In the genomic region with DNA sequence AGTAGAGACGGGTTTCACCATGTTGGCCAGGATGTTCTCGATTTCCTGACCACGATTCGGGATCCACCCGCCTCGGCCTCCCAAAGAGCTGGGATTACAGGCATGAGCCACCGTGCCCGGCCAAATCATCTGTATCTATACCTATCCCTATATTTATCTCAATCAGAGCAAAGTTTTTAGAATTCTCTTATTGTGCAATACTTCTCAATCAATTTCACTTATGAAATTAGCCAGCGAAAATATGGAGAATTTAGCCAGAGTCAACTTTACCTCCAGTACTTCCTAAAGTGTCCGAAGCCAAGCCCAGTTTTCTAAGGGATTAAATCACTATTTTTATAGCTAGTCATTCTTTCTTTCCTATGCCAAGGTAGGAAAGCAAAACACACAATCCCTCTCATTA, we compare ENCODE assay signal across 6 cellular contexts.
"Had no signal": no experiment of that assay in that cellular context is flagged by ENCODE, and none has a peak within 500 bp of the region (broad histone marks: within the 10 kb centered on the region; RNA-seq: fewer than 3 reads in every experiment).

No MANE protein-coding gene starts in this region.

- H3K27ac ChIP-seq: HL-60, KMS-11 had no signal

- DNase-seq: KBM-7, KG1 had no signal

- H3K9ac ChIP-seq: KMS-11 had no signal

- FAIRE-seq: HTR-8/SVneo had no signal

- H3K27ac Mint-ChIP-seq: IgD-negative memory B cell had no signal

- H3K4me1 Mint-ChIP-seq: IgD-negative memory B cell had no signal

- H3K4me2 ChIP-seq: KMS-11 had no signal

- H3K36me3 Mint-ChIP-seq: IgD-negative memory B cell had no signal

- H3K4me3 Mint-ChIP-seq: IgD-negative memory B cell had no signal
